1 cellular context compared by ENCODE assay signal in genomic region chr1:205186191-205186590, GRCh38.
TF ChIP-seq lines count a peak whose summit lies in the region.

No MANE protein-coding gene starts in this region.

TF ChIP-seq in GM12878, 131 proteins besides CTCF, POLR2A, EP300 and RAD21 (continued from another document):
- TF ChIP-seq E4F1 (IDR thresholded peaks at IDR 0.05; ENCODE audit: borderline replicate concordance, partially characterized antibody) (no peak), FOXM1 (IDR thresholded peaks at IDR 0.05; ENCODE audit: low read depth, low read length) (peak; percentile 61; the same call in 1 of the 2 replicates), BCL11A (IDR thresholded peaks at IDR 0.05; ENCODE audit: low read depth, low read length) (no peak), CEBPZ (IDR thresholded peaks at IDR 0.05; ENCODE audit: low read depth, low read length) (no peak)
